In the genomic region with DNA sequence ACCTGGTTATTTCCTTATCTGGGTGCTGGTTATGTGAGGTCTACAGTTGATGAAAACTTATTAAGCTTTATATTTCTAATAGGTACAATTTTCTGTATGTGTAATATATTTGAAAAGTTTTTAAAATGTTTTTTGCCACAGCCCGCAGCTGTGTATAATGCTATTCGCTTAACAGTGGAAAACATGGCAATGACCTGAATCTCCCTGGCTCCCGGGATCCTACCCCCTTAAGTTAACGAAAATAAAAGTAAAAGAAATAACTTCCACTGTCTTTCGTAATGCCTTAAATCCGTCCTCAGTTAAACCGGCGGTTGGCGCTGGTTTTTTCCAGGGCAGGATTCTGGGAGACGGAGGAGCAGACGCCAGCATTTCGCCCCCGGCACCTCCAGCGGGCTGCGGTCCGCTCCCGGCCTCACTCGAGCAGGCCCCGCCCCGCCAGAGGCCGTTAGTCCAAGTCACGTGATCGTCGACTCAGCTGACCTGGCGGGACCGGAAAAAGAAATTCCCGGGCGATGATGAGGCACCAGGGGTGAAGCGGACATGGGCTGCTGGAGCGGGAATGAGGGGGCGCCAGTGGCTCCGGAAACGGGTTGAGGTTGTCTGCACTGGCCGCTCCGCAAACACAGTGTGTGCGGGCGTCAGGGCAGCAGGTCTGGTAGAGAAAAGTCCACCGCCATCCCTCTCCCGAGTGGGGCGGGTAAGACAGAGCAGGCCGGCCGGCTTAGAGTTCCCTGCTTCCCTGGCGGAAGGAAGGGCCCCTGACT, we compare ENCODE assay signal across 8 cellular contexts. TPM values are rescaled to one million over a fixed set of nuclear protein-coding genes. Genes with fewer than 3 reads are reported as not detected.
A peak's percentile ranks its signal among the peaks of the same experiment; 100 is the strongest.
DNase-seq lines count a peak whose midpoint lies in the region; ATAC-seq, FAIRE-seq and TF ChIP-seq lines count a peak whose summit lies in the region.
"Not testable (repeated sequence)": the region's sequence is repeated elsewhere in the genome, so short reads cannot be mapped to it uniquely, and the experiment has no call there.

No MANE protein-coding gene starts in this region.

- 3% methylated on average over 25 of the region's 43 CpGs for WGBS in thymus

- not testable (repeated sequence) for H3K36me3 ChIP-seq in SJSA1; endothelial cell of umbilical vein (ENCODE audit: control insufficient read depth in 2 of 2, extremely low read depth in 1 of 2, insufficient read depth in 2 of 2, low read length in 2 of 2); left lung; thymus (ENCODE audit: control insufficient read depth, insufficient read depth)

- CTCF ChIA-PET in endothelial cell of umbilical vein (lab: Charles Lee), result not testable (repeated sequence)

- H3K79me2 ChIP-seq in endothelial cell of umbilical vein (ENCODE audit: control insufficient read depth, insufficient read depth, low read length), result not testable (repeated sequence)

- peak overlapping the region; percentile 67 for H3K4me3 Mint-ChIP-seq in activated T-helper 17 cell treated with anti-CD3 and anti-CD28 coated beads, Interleukin-2, amount 50 U/mL, for 72 hours

- peak; percentile 96 for FAIRE-seq in endothelial cell of umbilical vein (lab: Jason Lieb, UNC)

- H3K9me3 ChIP-seq in SJSA1 (replicated peaks); endothelial cell of umbilical vein (replicated peaks; ENCODE audit: control insufficient read depth, insufficient read depth, low read length); left lung; thymus (ENCODE audit: control insufficient read depth): not testable (repeated sequence)

- H3K4me1 Mint-ChIP-seq in activated T-helper 17 cell treated with anti-CD3 and anti-CD28 coated beads, Interleukin-2, amount 50 U/mL, for 72 hours, result not testable (repeated sequence)

- not testable (repeated sequence) for H2AFZ ChIP-seq in endothelial cell of umbilical vein (ENCODE audit: low read depth, low read length)

- H3K4me2 ChIP-seq in endothelial cell of umbilical vein (ENCODE audit: insufficient read depth, low read length), result not testable (repeated sequence)

- not testable (repeated sequence) for H4K20me1 ChIP-seq in endothelial cell of umbilical vein (replicated peaks; ENCODE audit: control insufficient read depth, extremely low read depth, insufficient read depth, low read length)

- H3K27me3 ChIP-seq in SJSA1 (replicated peaks); endothelial cell of umbilical vein (ENCODE audit: control insufficient read depth in 2 of 2, insufficient read depth in 2 of 2, low read length in 2 of 2); left lung; thymus (ENCODE audit: control insufficient read depth, insufficient read depth): not testable (repeated sequence)

- DNase-seq in GM12865 (ENCODE audit: low read depth) (peak; percentile 78), SJSA1 (ENCODE audit: low read depth in 1 of 2, low spot score in 2 of 2) (peak; percentile 85 to 90), endothelial cell of umbilical vein (ENCODE audit: low read depth, low spot score) (peak; percentile 64), left lung (peak; percentile 73 to 92), sciatic nerve (ENCODE audit: low spot score) (peak; percentile 85)

- intact Hi-C loops in endothelial cell of umbilical vein (cut with micrococcal nuclease); left lung (cut with DNase I); sciatic nerve (cut with DNase I): not testable (repeated sequence)

- H3K27ac Mint-ChIP-seq in activated T-helper 17 cell treated with anti-CD3 and anti-CD28 coated beads, Interleukin-2, amount 50 U/mL, for 72 hours, result peak overlapping the region; percentile 85

- not testable (repeated sequence) for H3K4me1 ChIP-seq in SJSA1 (replicated peaks); endothelial cell of umbilical vein (ENCODE audit: control insufficient read depth, extremely low read depth, insufficient read depth, low read length); left lung; thymus (ENCODE audit: control insufficient read depth, insufficient read depth, low read length)

- H3K4me3 ChIP-seq in GM12865 (ENCODE audit: low read depth, low read length) (peak overlapping the region; percentile 52), SJSA1 (peak overlapping the region; percentile 34), endothelial cell of umbilical vein (replicated peaks in 1 of 3; ENCODE audit: insufficient read depth in 1 of 3, low read depth in 1 of 3, low read length in 3 of 3) (peak overlapping the region in 1 of 3 experiments; percentile 17), left lung (peak overlapping the region; percentile 11 to 33), thymus (ENCODE audit: low read length) (peak overlapping the region; percentile 25)

- dilution Hi-C loops in endothelial cell of umbilical vein (cut with MboI; ENCODE audit: extremely low pct_ligation_motif_present, low sequenced_read_pairs), result not testable (repeated sequence)

- peak overlapping the region; percentile 65 for H3K27ac ChIP-seq in SJSA1
- H3K27ac ChIP-seq in endothelial cell of umbilical vein (ENCODE audit: insufficient read depth, low read depth, low read length); left lung; thymus (ENCODE audit: low read depth): not testable (repeated sequence)

- H3K27me3 Mint-ChIP-seq in activated T-helper 17 cell treated with anti-CD3 and anti-CD28 coated beads, Interleukin-2, amount 50 U/mL, for 72 hours, result not testable (repeated sequence)

- H3K9me1 ChIP-seq in endothelial cell of umbilical vein (replicated peaks; ENCODE audit: control insufficient read depth, extremely low read depth, insufficient read depth, low read length), result not testable (repeated sequence)

- TSS peak; percentile 97 for BruUV-seq in endothelial cell of umbilical vein (replicated peaks; lab: Mats Ljungman, UMichigan)

- H3K9me3 Mint-ChIP-seq in activated T-helper 17 cell treated with anti-CD3 and anti-CD28 coated beads, Interleukin-2, amount 50 U/mL, for 72 hours, result not testable (repeated sequence)

- peak; percentile 65 for ATAC-seq in HG03108 (IDR thresholded peaks at IDR 0.05; ENCODE audit: unreplicated experiment)
- peak; percentile 92 for ATAC-seq in activated T-helper 17 cell treated with anti-CD3 and anti-CD28 coated beads, Interleukin-2, amount 50 U/mL, for 72 hours (replicated peaks)
- ATAC-seq in left lung, result peak; percentile 94
- ATAC-seq in sciatic nerve, result peak; percentile 96

- POLR2A ChIA-PET in endothelial cell of umbilical vein (lab: Charles Lee), result not testable (repeated sequence)

- H3K36me3 Mint-ChIP-seq in activated T-helper 17 cell treated with anti-CD3 and anti-CD28 coated beads, Interleukin-2, amount 50 U/mL, for 72 hours (ENCODE audit: low read depth), result not testable (repeated sequence)

- TF ChIP-seq POLR2A in endothelial cell of umbilical vein (IDR thresholded peaks at IDR 0.05; ENCODE audit: low read depth, low read length), result not testable (repeated sequence)

- H3K9ac ChIP-seq in endothelial cell of umbilical vein (replicated peaks; ENCODE audit: extremely low read depth, insufficient read depth, low read length), result not testable (repeated sequence)

- not testable (repeated sequence) for TF ChIP-seq CTCF in GM12865 (IDR thresholded peaks at IDR 0.05; ENCODE audit: insufficient read depth, low read depth, low read length, missing control alignments); endothelial cell of umbilical vein (IDR thresholded peaks at IDR 0.05; ENCODE audit: extremely low read depth in 1 of 2, insufficient read depth in 1 of 2, low read depth in 1 of 2, low read length in 2 of 2); left lung (IDR thresholded peaks at IDR 0.05)

RNA-seq across cellular contexts. Expression of gene GOLGA6B, which starts 17.8 kb away (rescaled TPM):
- not detected in 2 replicates for total RNA-seq in SJSA1 (2014; rRNA removed; shearing (Covaris generic))
- under 1 TPM in 1 of 2 donors, not detected in 1; 0.13 TPM for total RNA-seq in activated T-helper 17 cell treated with anti-CD3 and anti-CD28 coated beads, Interleukin-2, amount 50 U/mL, for 72 hours
- total RNA-seq in endothelial cell of umbilical vein, result not detected in 2 replicates
- polyA plus RNA-seq in endothelial cell of umbilical vein, result not detected in 2 replicates
- not detected in 2 replicates for polyA plus RNA-seq in endothelial cell of umbilical vein (2011; cell fraction: cytosol; rRNA removed)
- not detected in 2 replicates for polyA plus RNA-seq in endothelial cell of umbilical vein (2011; cell fraction: nucleus; rRNA removed)
- polyA plus RNA-seq in endothelial cell of umbilical vein (2012), result not detected in 2 replicates
- not detected in 2 replicates for polyA minus RNA-seq in endothelial cell of umbilical vein
- not detected for polyA minus RNA-seq in endothelial cell of umbilical vein (2011; cell fraction: cytosol; rRNA and poly(A)+ RNA removed)
- not detected in 2 replicates for polyA minus RNA-seq in endothelial cell of umbilical vein (2011; cell fraction: nucleus; rRNA and poly(A)+ RNA removed)
- not detected for total RNA-seq in left lung
- not detected for total RNA-seq in sciatic nerve
- polyA plus RNA-seq in thymus, result not detected

RNA-seq across cellular contexts. Expression of gene HIGD2B, which starts 49.3 kb away (rescaled TPM):
- total RNA-seq in SJSA1 (2014; rRNA removed; shearing (Covaris generic)), result not detected in 2 replicates
- under 1 TPM; 0.22 to 0.32 TPM for total RNA-seq in activated T-helper 17 cell treated with anti-CD3 and anti-CD28 coated beads, Interleukin-2, amount 50 U/mL, for 72 hours
- total RNA-seq in endothelial cell of umbilical vein (not detected in 2 replicates), left lung (under 1 TPM in 1 of 2 donors, not detected in 1; 0.24 TPM), sciatic nerve (not detected)
- polyA plus RNA-seq in endothelial cell of umbilical vein (not detected in 2 replicates), thymus (0.02 TPM)
- not detected in 2 replicates for polyA plus RNA-seq in endothelial cell of umbilical vein (2011; cell fraction: cytosol; rRNA removed)
- not detected in 2 replicates for polyA plus RNA-seq in endothelial cell of umbilical vein (2011; cell fraction: nucleus; rRNA removed)
- polyA plus RNA-seq in endothelial cell of umbilical vein (2012), result not detected in 2 replicates
- polyA minus RNA-seq in endothelial cell of umbilical vein, result not detected in 2 replicates
- not detected for polyA minus RNA-seq in endothelial cell of umbilical vein (2011; cell fraction: cytosol; rRNA and poly(A)+ RNA removed)
- not detected in 2 replicates for polyA minus RNA-seq in endothelial cell of umbilical vein (2011; cell fraction: nucleus; rRNA and poly(A)+ RNA removed)

RNA-seq across cellular contexts. Expression of gene BBS4, which starts 49.3 kb away (rescaled TPM):
- total RNA-seq in SJSA1 (2014; rRNA removed; shearing (Covaris generic)), result 14.4 and 18.5 TPM in 2 replicates
- 10 to 100 TPM; 13.5 to 17.0 TPM for total RNA-seq in activated T-helper 17 cell treated with anti-CD3 and anti-CD28 coated beads, Interleukin-2, amount 50 U/mL, for 72 hours
- 7.5 and 11.3 TPM in 2 replicates for total RNA-seq in endothelial cell of umbilical vein
- polyA plus RNA-seq in endothelial cell of umbilical vein, result 5.8 and 6.8 TPM in 2 replicates
- 7.6 and 7.9 TPM in 2 replicates for polyA plus RNA-seq in endothelial cell of umbilical vein (2011; cell fraction: cytosol; rRNA removed)
- polyA plus RNA-seq in endothelial cell of umbilical vein (2011; cell fraction: nucleus; rRNA removed), result 26.2 and 29.4 TPM in 2 replicates
- polyA plus RNA-seq in endothelial cell of umbilical vein (2012), result 6.9 and 10.7 TPM in 2 replicates
- polyA minus RNA-seq in endothelial cell of umbilical vein, result 16.0 TPM in 2 replicates
- polyA minus RNA-seq in endothelial cell of umbilical vein (2011; cell fraction: cytosol; rRNA and poly(A)+ RNA removed), result 5.4 TPM
- polyA minus RNA-seq in endothelial cell of umbilical vein (2011; cell fraction: nucleus; rRNA and poly(A)+ RNA removed), result 14.5 and 21.5 TPM in 2 replicates
- 10 to 100 TPM; 16.7 to 19.5 TPM for total RNA-seq in left lung
- total RNA-seq in sciatic nerve, result 28.9 TPM
- polyA plus RNA-seq in thymus, result 20.7 TPM
